19 cellular contexts compared by ENCODE assay signal in the genomic region with DNA sequence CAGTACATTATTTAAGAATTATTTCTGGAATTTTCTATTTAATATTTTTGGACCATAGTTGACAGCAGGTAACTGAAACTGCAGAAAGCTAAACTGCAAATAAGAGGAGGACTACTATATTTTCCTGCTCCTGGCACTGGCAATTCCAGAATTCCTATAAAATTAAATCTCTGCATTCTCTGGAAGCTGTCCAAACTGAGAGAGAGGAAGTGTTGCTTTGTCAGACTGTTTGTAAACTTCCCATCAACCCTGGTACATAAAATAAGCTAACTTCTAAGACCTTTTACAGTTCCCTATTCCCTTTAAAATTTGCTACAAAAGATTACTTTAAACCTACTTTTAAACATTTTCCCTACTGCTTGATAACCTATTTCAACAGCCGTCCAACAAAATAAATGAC.
DNase-seq lines count a peak whose midpoint lies in the region; ATAC-seq, FAIRE-seq and TF ChIP-seq lines count a peak whose summit lies in the region.
"Had no signal": no experiment of that assay in that cellular context is flagged by ENCODE, and none has a peak within 500 bp of the region (broad histone marks: within the 10 kb centered on the region; RNA-seq: fewer than 3 reads in every experiment).

No MANE protein-coding gene starts in this region.

- H3K4me3 Mint-ChIP-seq in HFFc6 = no peak overlapping the region
- H3K4me3 Mint-ChIP-seq: CD8-positive, alpha-beta T cell had no signal

- H4K20me1 ChIP-seq in keratinocyte (ENCODE audit: control insufficient read depth, extremely low read depth, insufficient read depth, low read length) = no peaks in the 10 kb centered on the region

- no peaks in the 10 kb centered on the region for H3K36me3 ChIP-seq in keratinocyte (ENCODE audit: control insufficient read depth in 2 of 2, extremely low read depth in 1 of 2, insufficient read depth in 2 of 2, low read length in 2 of 2)
- H3K36me3 ChIP-seq in aorta (ENCODE audit: control insufficient read depth in 1 of 2, insufficient read depth in 2 of 2, low read length in 1 of 2) = no peaks in the 10 kb centered on the region
- H3K36me3 ChIP-seq: Peyer's patch had no signal

- no peaks in the 10 kb centered on the region for H3K9me3 ChIP-seq in keratinocyte (ENCODE audit: control insufficient read depth, low read depth, low read length)
- H3K9me3 ChIP-seq in aorta (ENCODE audit: control insufficient read depth, low read length) = no peaks in the 10 kb centered on the region

- TF ChIP-seq CTCF in HFFc6 (IDR thresholded peaks at IDR 0.05) (no peak), cardiac fibroblast (IDR thresholded peaks at IDR 0.05; ENCODE audit: low read depth, low read length) (no peak), keratinocyte (optimal IDR thresholded peaks at IDR 0.05 in 1 of 3, IDR thresholded peaks at IDR 0.05 in 1 of 3, conservative IDR thresholded peaks at IDR 0.05 in 1 of 3; ENCODE audit: extremely low read depth in 1 of 3, insufficient read depth in 2 of 3, low read length in 3 of 3) (no peak)

- FAIRE-seq in keratinocyte (lab: Jason Lieb, UNC) = peak; percentile 57
- FAIRE-seq in RCC 7860 (lab: Jason Lieb, UNC) = no peak

- H3K27ac Mint-ChIP-seq in HFFc6 = no peak overlapping the region
- H3K27ac Mint-ChIP-seq: CD8-positive, alpha-beta T cell had no signal

- peak; percentile 6 for DNase-seq in AG08395 (ENCODE audit: low spot score)
- DNase-seq in HFFc6 = peak; percentile 27
- DNase-seq in cardiac fibroblast (ENCODE audit: low read depth in 2 of 2) = peak; percentile 35 to 73
- DNase-seq in keratinocyte (ENCODE audit: low read depth, low spot score) = no peak
- DNase-seq in RCC 7860 (ENCODE audit: low spot score) = no peak
- no peak for DNase-seq in NCI-H2107 (lab: John Stamatoyannopoulos, UW)
- DNase-seq in aorta = no peak
- no peak for DNase-seq in NOMO-1 treated with DMSO at 0.1 percent for 48 hours (lab: John Stamatoyannopoulos, UW; ENCODE audit: unreplicated experiment)
- DNase-seq: activated CD4-positive, alpha-beta T cell treated with anti-CD3 and anti-CD28 coated beads for 4 hours; activated CD8-positive, alpha-beta memory T cell treated with anti-CD3 and anti-CD28 coated beads, Interleukin-2, amount 50 U/mL, for 4 hours; activated naive CD4-positive, alpha-beta T cell; CD8-positive, alpha-beta T cell; effector CD4-positive, alpha-beta T cell; NCI-H1092; NCI-H2081 treated with DMSO at 0.1 percent for 48 hours; NCI-H69; Peyer's patch; stimulated activated CD4-positive, alpha-beta T cell treated with anti-CD3 and anti-CD28 coated beads, Interleukin-4, amount 100 ng/mL, for 1 hour had no signal

- H3K27me3 ChIP-seq in keratinocyte (ENCODE audit: control insufficient read depth, extremely low read depth, insufficient read depth, low read length) = no peaks in the 10 kb centered on the region
- H3K27me3 ChIP-seq in aorta (ENCODE audit: control insufficient read depth in 1 of 2, insufficient read depth in 2 of 2, low read length in 1 of 2) = no peaks in the 10 kb centered on the region
- H3K27me3 ChIP-seq: Peyer's patch had no signal

- no peak for ATAC-seq in aorta (ENCODE audit: low FRiP score)
- ATAC-seq: CD8-positive, alpha-beta T cell; left lobe of liver had no signal

- H3K9me1 ChIP-seq in keratinocyte (ENCODE audit: control insufficient read depth, extremely low read depth, insufficient read depth, low read length) = no peaks in the 10 kb centered on the region

- H3K4me1 ChIP-seq in keratinocyte (ENCODE audit: control insufficient read depth, extremely low read depth, insufficient read depth, low read length) = no peaks in the 10 kb centered on the region
- peaks cover 0 to 3% of the 10 kb centered on the region in 2 donors for H3K4me1 ChIP-seq in aorta (ENCODE audit: control insufficient read depth in 1 of 2, insufficient read depth in 2 of 2, low read length in 2 of 2)
- H3K4me1 ChIP-seq: Peyer's patch had no signal

- no peak overlapping the region for H3K9ac ChIP-seq in keratinocyte (ENCODE audit: control insufficient read depth, extremely low read depth, insufficient read depth, low read length)

- intact Hi-C loops in aorta (cut with DNase I) = no loop called here

- H3K4me2 ChIP-seq in keratinocyte (ENCODE audit: control insufficient read depth, extremely low read depth, insufficient read depth, low read depth, low read length) = no peak overlapping the region

- H3K27ac ChIP-seq in keratinocyte (ENCODE audit: control insufficient read depth, insufficient read depth, low read length) (no peak overlapping the region), aorta (ENCODE audit: low read depth in 1 of 2, low read length in 2 of 2) (no peak overlapping the region)
- H3K27ac ChIP-seq: Peyer's patch had no signal

- dilution Hi-C loops in keratinocyte (cut with MboI; ENCODE audit: extremely low pct_ligation_motif_present, low sequenced_read_pairs) = no loop called here

- H3K79me2 ChIP-seq in keratinocyte (ENCODE audit: control insufficient read depth, insufficient read depth, low read length) = no peaks in the 10 kb centered on the region

- no peak overlapping the region for H3K4me3 ChIP-seq in cardiac fibroblast (replicated peaks in 1 of 2; ENCODE audit: low read depth in 2 of 2, low read length in 2 of 2)
- no peak overlapping the region for H3K4me3 ChIP-seq in keratinocyte (ENCODE audit: control insufficient read depth in 2 of 3, extremely low read depth in 1 of 3, insufficient read depth in 2 of 3, low read depth in 1 of 3, low read length in 3 of 3)
- H3K4me3 ChIP-seq in aorta (ENCODE audit: low read length in 2 of 2) = no peak overlapping the region
- H3K4me3 ChIP-seq: Peyer's patch had no signal

- 50 to 55% methylated on average over 1 of the region's 1 CpG for WGBS in aorta, 2 donors

- no peaks in the 10 kb centered on the region for H3K27me3 Mint-ChIP-seq in HFFc6 (ENCODE audit: insufficient read depth)

- peaks cover 14% of the 10 kb centered on the region for H3K36me3 Mint-ChIP-seq in HFFc6 (ENCODE audit: low read depth)

- peaks cover 11% of the 10 kb centered on the region for H3K9me3 Mint-ChIP-seq in HFFc6

- H2AFZ ChIP-seq in keratinocyte (ENCODE audit: control insufficient read depth, low read length) = no peak overlapping the region

- H3K4me1 Mint-ChIP-seq in HFFc6 (ENCODE audit: low read depth) = peaks cover 7% of the 10 kb centered on the region

Comparison
In these comparisons a context has a peak if more than half of its experiments do, and no peak if none do; other contexts are left out.
1. DNase-seq: peak in AG08395 (single experiment), HFFc6 (single experiment) and cardiac fibroblast (2 of 2); none in keratinocyte (single experiment), RCC 7860 (single experiment), NCI-H2107 (single experiment), aorta (0 of 2) and NOMO-1 treated with DMSO at 0.1 percent for 48 hours (single experiment).